1 cellular context compared by ENCODE assay signal in the genomic region with DNA sequence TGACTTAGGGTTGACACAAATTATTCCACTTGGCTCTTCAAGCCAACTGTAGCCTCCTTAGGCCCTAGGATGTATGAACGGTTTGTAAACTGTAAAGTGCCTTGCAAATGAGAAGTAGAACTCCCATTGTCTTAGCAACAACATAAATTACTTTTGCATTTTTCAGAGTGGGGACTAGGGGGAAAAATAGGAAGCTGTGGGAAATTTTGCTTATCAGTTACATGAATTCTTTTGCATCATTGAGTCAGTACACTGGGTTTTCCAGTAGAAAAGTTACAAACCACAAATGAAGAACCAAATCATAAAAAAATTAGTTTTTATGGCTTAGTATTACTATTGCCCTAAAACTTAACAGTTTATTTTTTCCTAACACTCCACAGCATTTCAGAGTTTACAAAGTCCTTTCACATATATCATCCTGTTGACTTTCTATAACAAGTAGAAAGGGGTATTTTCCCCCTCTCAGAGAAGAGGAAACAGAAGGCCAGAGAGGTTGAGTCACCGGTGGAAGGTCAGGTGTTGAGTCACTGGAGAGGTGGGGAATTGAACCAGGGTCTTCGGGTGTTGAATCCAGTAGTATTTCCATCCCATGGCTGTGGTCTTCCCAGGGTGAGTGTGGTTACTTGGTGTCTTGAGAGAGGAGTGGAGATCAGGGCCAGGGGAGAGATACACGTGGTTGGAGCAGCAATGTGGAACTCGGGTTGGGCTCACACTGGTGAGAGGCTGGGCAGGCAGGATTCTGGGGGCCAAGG.
TF ChIP-seq lines count a peak whose summit lies in the region.

No MANE protein-coding gene starts in this region.

TF ChIP-seq in GM12878, 131 proteins besides CTCF, POLR2A, EP300 and RAD21 (continued from another document):
- TF ChIP-seq REST (IDR thresholded peaks at IDR 0.05; ENCODE audit: low read depth, low read length), result no peak
- TF ChIP-seq ASH2L (IDR thresholded peaks at IDR 0.05; ENCODE audit: borderline replicate concordance, low read depth), result no peak
- TF ChIP-seq E2F8 (IDR thresholded peaks at IDR 0.05; ENCODE audit: low read depth, partially characterized antibody), result no peak
- TF ChIP-seq YBX1 (IDR thresholded peaks at IDR 0.05), result no peak
- TF ChIP-seq SMAD5 (IDR thresholded peaks at IDR 0.05; ENCODE audit: low read depth), result no peak
- TF ChIP-seq KDM1A (IDR thresholded peaks at IDR 0.05; ENCODE audit: borderline replicate concordance), result no peak
- TF ChIP-seq HCFC1 (IDR thresholded peaks at IDR 0.05; ENCODE audit: low read length), result no peak
- no peak for TF ChIP-seq SRF (IDR thresholded peaks at IDR 0.05; ENCODE audit: low read depth in 2 of 2, low read length in 2 of 2)
- no peak for TF ChIP-seq ZZZ3 (IDR thresholded peaks at IDR 0.05; ENCODE audit: control insufficient read depth, insufficient read length, low read depth)
- TF ChIP-seq RELB (IDR thresholded peaks at IDR 0.05; ENCODE audit: low read depth), result no peak
- no peak for TF ChIP-seq SKIL (IDR thresholded peaks at IDR 0.05; ENCODE audit: low read depth, poor library complexity, severe bottlenecking)
- TF ChIP-seq ZNF274 (IDR thresholded peaks at IDR 0.05; ENCODE audit: insufficient read depth, insufficient read length), result no peak
- no peak for TF ChIP-seq MEF2A (IDR thresholded peaks at IDR 0.05; ENCODE audit: insufficient read depth, low read depth, low read length)
- TF ChIP-seq, protein P1, sequence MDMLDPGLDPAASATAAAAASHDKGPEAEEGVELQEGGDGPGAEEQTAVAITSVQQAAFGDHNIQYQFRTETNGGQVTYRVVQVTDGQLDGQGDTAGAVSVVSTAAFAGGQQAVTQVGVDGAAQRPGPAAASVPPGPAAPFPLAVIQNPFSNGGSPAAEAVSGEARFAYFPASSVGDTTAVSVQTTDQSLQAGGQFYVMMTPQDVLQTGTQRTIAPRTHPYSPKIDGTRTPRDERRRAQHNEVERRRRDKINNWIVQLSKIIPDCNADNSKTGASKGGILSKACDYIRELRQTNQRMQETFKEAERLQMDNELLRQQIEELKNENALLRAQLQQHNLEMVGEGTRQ (IDR thresholded peaks at IDR 0.05; ENCODE audit: borderline replicate concordance, low read depth, low read length), result no peak
- TF ChIP-seq HDGF (IDR thresholded peaks at IDR 0.05), result no peak
TF ChIP-seq in GM12878: peak in this region for 0.
